Comparison of ENCODE assay signal across 1 cellular context in genomic region chr20:25237610-25238318, GRCh38.
A peak's percentile ranks its signal among the peaks of the same experiment; 100 is the strongest.
TF ChIP-seq lines count a peak whose summit lies in the region.

No MANE protein-coding gene starts in this region.

TF ChIP-seq in K562, 482 proteins besides CTCF, POLR2A, EP300 and RAD21 (continued from another document and continues in another):
- TF ChIP-seq, protein P1, sequence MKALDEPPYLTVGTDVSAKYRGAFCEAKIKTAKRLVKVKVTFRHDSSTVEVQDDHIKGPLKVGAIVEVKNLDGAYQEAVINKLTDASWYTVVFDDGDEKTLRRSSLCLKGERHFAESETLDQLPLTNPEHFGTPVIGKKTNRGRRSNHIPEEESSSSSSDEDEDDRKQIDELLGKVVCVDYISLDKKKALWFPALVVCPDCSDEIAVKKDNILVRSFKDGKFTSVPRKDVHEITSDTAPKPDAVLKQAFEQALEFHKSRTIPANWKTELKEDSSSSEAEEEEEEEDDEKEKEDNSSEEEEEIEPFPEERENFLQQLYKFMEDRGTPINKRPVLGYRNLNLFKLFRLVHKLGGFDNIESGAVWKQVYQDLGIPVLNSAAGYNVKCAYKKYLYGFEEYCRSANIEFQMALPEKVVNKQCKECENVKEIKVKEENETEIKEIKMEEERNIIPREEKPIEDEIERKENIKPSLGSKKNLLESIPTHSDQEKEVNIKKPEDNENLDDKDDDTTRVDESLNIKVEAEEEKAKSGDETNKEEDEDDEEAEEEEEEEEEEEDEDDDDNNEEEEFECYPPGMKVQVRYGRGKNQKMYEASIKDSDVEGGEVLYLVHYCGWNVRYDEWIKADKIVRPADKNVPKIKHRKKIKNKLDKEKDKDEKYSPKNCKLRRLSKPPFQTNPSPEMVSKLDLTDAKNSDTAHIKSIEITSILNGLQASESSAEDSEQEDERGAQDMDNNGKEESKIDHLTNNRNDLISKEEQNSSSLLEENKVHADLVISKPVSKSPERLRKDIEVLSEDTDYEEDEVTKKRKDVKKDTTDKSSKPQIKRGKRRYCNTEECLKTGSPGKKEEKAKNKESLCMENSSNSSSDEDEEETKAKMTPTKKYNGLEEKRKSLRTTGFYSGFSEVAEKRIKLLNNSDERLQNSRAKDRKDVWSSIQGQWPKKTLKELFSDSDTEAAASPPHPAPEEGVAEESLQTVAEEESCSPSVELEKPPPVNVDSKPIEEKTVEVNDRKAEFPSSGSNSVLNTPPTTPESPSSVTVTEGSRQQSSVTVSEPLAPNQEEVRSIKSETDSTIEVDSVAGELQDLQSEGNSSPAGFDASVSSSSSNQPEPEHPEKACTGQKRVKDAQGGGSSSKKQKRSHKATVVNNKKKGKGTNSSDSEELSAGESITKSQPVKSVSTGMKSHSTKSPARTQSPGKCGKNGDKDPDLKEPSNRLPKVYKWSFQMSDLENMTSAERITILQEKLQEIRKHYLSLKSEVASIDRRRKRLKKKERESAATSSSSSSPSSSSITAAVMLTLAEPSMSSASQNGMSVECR (CRISPR knock-in tag; IDR thresholded peaks at IDR 0.05) = no peak
- no peak for TF ChIP-seq RBM14 (IDR thresholded peaks at IDR 0.05; ENCODE audit: borderline replicate concordance, insufficient read depth, low read depth, low read length)
- peak; percentile 84 for TF ChIP-seq NBN (IDR thresholded peaks at IDR 0.05; ENCODE audit: low read depth)
- TF ChIP-seq, protein P2, sequence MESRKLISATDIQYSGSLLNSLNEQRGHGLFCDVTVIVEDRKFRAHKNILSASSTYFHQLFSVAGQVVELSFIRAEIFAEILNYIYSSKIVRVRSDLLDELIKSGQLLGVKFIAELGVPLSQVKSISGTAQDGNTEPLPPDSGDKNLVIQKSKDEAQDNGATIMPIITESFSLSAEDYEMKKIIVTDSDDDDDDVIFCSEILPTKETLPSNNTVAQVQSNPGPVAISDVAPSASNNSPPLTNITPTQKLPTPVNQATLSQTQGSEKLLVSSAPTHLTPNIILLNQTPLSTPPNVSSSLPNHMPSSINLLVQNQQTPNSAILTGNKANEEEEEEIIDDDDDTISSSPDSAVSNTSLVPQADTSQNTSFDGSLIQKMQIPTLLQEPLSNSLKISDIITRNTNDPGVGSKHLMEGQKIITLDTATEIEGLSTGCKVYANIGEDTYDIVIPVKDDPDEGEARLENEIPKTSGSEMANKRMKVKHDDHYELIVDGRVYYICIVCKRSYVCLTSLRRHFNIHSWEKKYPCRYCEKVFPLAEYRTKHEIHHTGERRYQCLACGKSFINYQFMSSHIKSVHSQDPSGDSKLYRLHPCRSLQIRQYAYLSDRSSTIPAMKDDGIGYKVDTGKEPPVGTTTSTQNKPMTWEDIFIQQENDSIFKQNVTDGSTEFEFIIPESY (CRISPR knock-in tag; IDR thresholded peaks at IDR 0.05) = no peak
- TF ChIP-seq MEIS2 (IDR thresholded peaks at IDR 0.05; ENCODE audit: partially characterized antibody) = peak; percentile 95
- TF ChIP-seq, protein P3, sequence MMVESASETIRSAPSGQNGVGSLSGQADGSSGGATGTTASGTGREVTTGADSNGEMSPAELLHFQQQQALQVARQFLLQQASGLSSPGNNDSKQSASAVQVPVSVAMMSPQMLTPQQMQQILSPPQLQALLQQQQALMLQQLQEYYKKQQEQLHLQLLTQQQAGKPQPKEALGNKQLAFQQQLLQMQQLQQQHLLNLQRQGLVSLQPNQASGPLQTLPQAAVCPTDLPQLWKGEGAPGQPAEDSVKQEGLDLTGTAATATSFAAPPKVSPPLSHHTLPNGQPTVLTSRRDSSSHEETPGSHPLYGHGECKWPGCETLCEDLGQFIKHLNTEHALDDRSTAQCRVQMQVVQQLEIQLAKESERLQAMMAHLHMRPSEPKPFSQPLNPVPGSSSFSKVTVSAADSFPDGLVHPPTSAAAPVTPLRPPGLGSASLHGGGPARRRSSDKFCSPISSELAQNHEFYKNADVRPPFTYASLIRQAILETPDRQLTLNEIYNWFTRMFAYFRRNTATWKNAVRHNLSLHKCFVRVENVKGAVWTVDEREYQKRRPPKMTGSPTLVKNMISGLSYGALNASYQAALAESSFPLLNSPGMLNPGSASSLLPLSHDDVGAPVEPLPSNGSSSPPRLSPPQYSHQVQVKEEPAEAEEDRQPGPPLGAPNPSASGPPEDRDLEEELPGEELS (CRISPR knock-in tag; IDR thresholded peaks at IDR 0.05; ENCODE audit: borderline replicate concordance) = no peak
- TF ChIP-seq, protein P4, sequence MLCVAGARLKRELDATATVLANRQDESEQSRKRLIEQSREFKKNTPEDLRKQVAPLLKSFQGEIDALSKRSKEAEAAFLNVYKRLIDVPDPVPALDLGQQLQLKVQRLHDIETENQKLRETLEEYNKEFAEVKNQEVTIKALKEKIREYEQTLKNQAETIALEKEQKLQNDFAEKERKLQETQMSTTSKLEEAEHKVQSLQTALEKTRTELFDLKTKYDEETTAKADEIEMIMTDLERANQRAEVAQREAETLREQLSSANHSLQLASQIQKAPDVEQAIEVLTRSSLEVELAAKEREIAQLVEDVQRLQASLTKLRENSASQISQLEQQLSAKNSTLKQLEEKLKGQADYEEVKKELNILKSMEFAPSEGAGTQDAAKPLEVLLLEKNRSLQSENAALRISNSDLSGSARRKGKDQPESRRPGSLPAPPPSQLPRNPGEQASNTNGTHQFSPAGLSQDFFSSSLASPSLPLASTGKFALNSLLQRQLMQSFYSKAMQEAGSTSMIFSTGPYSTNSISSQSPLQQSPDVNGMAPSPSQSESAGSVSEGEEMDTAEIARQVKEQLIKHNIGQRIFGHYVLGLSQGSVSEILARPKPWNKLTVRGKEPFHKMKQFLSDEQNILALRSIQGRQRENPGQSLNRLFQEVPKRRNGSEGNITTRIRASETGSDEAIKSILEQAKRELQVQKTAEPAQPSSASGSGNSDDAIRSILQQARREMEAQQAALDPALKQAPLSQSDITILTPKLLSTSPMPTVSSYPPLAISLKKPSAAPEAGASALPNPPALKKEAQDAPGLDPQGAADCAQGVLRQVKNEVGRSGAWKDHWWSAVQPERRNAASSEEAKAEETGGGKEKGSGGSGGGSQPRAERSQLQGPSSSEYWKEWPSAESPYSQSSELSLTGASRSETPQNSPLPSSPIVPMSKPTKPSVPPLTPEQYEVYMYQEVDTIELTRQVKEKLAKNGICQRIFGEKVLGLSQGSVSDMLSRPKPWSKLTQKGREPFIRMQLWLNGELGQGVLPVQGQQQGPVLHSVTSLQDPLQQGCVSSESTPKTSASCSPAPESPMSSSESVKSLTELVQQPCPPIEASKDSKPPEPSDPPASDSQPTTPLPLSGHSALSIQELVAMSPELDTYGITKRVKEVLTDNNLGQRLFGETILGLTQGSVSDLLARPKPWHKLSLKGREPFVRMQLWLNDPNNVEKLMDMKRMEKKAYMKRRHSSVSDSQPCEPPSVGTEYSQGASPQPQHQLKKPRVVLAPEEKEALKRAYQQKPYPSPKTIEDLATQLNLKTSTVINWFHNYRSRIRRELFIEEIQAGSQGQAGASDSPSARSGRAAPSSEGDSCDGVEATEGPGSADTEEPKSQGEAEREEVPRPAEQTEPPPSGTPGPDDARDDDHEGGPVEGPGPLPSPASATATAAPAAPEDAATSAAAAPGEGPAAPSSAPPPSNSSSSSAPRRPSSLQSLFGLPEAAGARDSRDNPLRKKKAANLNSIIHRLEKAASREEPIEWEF (CRISPR knock-in tag; IDR thresholded peaks at IDR 0.05) = no peak
- TF ChIP-seq ZFP91 (CRISPR knock-in tag; IDR thresholded peaks at IDR 0.05) = no peak
- TF ChIP-seq KHSRP (IDR thresholded peaks at IDR 0.05) = no peak
- TF ChIP-seq ZNF75A (CRISPR knock-in tag; IDR thresholded peaks at IDR 0.05) = no peak
- TF ChIP-seq ATF3 (IDR thresholded peaks at IDR 0.05) = peak; percentile 100
- peak; percentile 98 for TF ChIP-seq ATF3 (CRISPR knock-in tag; conservative IDR thresholded peaks at IDR 0.05)
- peak; percentile 50 to 52; a peak in 3 of 4 replicates for TF ChIP-seq KDM1A (IDR thresholded peaks at IDR 0.05)
- no peak for TF ChIP-seq MED1 (CRISPR knock-in tag; IDR thresholded peaks at IDR 0.05; ENCODE audit: borderline replicate concordance)
- 0 out of 4 replicates have a peak, but pooled peaks of 1 of the 2 experiments have one; percentile 37 for TF ChIP-seq HDAC1 (IDR thresholded peaks at IDR 0.05)
- TF ChIP-seq MAZ (CRISPR knock-in tag; conservative IDR thresholded peaks at IDR 0.05 in 1 of 2, IDR thresholded peaks at IDR 0.05 in 1 of 2) = peak; percentile 36 to 42; a peak in 2 of 4 replicates
- TF ChIP-seq RBM34 (IDR thresholded peaks at IDR 0.05; ENCODE audit: borderline replicate concordance, insufficient read depth, low read length) = no peak
- TF ChIP-seq FOXK2 (conservative IDR thresholded peaks at IDR 0.05 in 1 of 2, IDR thresholded peaks at IDR 0.05 in 1 of 2; ENCODE audit: low read depth in 2 of 2) = peak; percentile 58 to 81
- TF ChIP-seq CHD2 (IDR thresholded peaks at IDR 0.05; ENCODE audit: low read depth, low read length) = no peak
- no peak for TF ChIP-seq XRCC5 (IDR thresholded peaks at IDR 0.05; ENCODE audit: low read depth, low read length)
- TF ChIP-seq, protein P5, sequence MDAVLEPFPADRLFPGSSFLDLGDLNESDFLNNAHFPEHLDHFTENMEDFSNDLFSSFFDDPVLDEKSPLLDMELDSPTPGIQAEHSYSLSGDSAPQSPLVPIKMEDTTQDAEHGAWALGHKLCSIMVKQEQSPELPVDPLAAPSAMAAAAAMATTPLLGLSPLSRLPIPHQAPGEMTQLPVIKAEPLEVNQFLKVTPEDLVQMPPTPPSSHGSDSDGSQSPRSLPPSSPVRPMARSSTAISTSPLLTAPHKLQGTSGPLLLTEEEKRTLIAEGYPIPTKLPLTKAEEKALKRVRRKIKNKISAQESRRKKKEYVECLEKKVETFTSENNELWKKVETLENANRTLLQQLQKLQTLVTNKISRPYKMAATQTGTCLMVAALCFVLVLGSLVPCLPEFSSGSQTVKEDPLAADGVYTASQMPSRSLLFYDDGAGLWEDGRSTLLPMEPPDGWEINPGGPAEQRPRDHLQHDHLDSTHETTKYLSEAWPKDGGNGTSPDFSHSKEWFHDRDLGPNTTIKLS (IDR thresholded peaks at IDR 0.05; ENCODE audit: borderline replicate concordance, low read depth) = peak; percentile 36; the same call in 1 of the 2 replicates
- peak; percentile 47 for TF ChIP-seq BRD4 (IDR thresholded peaks at IDR 0.05)
- TF ChIP-seq ZNF699 (CRISPR knock-in tag; IDR thresholded peaks at IDR 0.05; ENCODE audit: insufficient replicate concordance) = no peak
- no peak for TF ChIP-seq RBM15 (IDR thresholded peaks at IDR 0.05; ENCODE audit: insufficient read depth, low read length)
- TF ChIP-seq, protein P6, sequence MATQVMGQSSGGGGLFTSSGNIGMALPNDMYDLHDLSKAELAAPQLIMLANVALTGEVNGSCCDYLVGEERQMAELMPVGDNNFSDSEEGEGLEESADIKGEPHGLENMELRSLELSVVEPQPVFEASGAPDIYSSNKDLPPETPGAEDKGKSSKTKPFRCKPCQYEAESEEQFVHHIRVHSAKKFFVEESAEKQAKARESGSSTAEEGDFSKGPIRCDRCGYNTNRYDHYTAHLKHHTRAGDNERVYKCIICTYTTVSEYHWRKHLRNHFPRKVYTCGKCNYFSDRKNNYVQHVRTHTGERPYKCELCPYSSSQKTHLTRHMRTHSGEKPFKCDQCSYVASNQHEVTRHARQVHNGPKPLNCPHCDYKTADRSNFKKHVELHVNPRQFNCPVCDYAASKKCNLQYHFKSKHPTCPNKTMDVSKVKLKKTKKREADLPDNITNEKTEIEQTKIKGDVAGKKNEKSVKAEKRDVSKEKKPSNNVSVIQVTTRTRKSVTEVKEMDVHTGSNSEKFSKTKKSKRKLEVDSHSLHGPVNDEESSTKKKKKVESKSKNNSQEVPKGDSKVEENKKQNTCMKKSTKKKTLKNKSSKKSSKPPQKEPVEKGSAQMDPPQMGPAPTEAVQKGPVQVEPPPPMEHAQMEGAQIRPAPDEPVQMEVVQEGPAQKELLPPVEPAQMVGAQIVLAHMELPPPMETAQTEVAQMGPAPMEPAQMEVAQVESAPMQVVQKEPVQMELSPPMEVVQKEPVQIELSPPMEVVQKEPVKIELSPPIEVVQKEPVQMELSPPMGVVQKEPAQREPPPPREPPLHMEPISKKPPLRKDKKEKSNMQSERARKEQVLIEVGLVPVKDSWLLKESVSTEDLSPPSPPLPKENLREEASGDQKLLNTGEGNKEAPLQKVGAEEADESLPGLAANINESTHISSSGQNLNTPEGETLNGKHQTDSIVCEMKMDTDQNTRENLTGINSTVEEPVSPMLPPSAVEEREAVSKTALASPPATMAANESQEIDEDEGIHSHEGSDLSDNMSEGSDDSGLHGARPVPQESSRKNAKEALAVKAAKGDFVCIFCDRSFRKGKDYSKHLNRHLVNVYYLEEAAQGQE (CRISPR knock-in tag; IDR thresholded peaks at IDR 0.05; ENCODE audit: low read depth) = no peak
- no peak for TF ChIP-seq SNIP1 (IDR thresholded peaks at IDR 0.05; ENCODE audit: low read depth)
- TF ChIP-seq HIVEP1 (CRISPR knock-in tag; IDR thresholded peaks at IDR 0.05) = no peak
- no peak for TF ChIP-seq DACH1 (IDR thresholded peaks at IDR 0.05; ENCODE audit: partially characterized antibody)
- no peak for TF ChIP-seq ETV6 (IDR thresholded peaks at IDR 0.05; ENCODE audit: borderline replicate concordance in 1 of 2, low read depth in 2 of 2, low read length in 1 of 2)
- TF ChIP-seq ETV6 (CRISPR knock-in tag; IDR thresholded peaks at IDR 0.05; ENCODE audit: borderline replicate concordance) = no peak
- TF ChIP-seq GATAD2A (IDR thresholded peaks at IDR 0.05) = no peak
- no peak for TF ChIP-seq ZFP30 (CRISPR knock-in tag; IDR thresholded peaks at IDR 0.05; ENCODE audit: borderline replicate concordance)
- no peak for TF ChIP-seq HDAC6 (IDR thresholded peaks at IDR 0.05; ENCODE audit: low read depth, low read length)
- no peak for TF ChIP-seq ZNF764 (CRISPR knock-in tag; IDR thresholded peaks at IDR 0.05; ENCODE audit: low read depth)
- TF ChIP-seq MCM2 (IDR thresholded peaks at IDR 0.05; ENCODE audit: low read depth) = no peak
- peak; percentile 83 for TF ChIP-seq RNF2 (IDR thresholded peaks at IDR 0.05)
- TF ChIP-seq FOS (IDR thresholded peaks at IDR 0.05; ENCODE audit: extremely low read depth, insufficient read length) = peak; percentile 84
- TF ChIP-seq ELF4 (CRISPR knock-in tag; IDR thresholded peaks at IDR 0.05) = no peak
- TF ChIP-seq PCBP2 (IDR thresholded peaks at IDR 0.05; ENCODE audit: low read depth, low read length, poor library complexity, severe bottlenecking) = no peak
